1 cellular context compared by ENCODE assay signal in the genomic region with DNA sequence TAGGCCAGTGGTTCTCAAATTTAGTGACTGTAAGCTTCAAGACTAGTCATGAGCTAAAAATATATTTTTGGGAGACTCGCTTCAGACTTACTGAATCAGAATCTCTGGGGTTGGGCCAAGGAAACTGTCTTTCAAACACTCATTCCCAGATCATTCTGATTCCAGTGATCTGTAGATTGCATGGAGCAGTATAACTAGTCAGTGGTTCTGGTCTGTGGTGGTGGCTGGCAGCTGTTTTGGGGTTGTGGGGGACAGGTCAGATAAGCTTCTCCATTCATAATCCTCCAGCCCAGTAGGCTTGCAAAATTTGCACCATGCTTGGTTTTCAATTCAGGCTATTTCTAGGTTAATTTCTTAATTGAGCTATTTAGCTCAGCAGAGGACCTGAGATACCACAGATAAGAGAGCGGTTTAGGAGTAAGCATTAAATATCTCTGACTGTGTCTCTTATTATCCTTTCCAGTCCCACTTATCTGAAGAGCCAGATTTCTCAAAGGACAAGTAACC.
TF ChIP-seq lines count a peak whose summit lies in the region.

No MANE protein-coding gene starts in this region.

TF ChIP-seq in HepG2, 621 proteins besides CTCF, POLR2A, EP300 and RAD21 (continued from another document):
- TF ChIP-seq ZXDC (CRISPR knock-in tag; IDR thresholded peaks at IDR 0.05), result peak; percentile 6; the same call in 1 of the 2 replicates
- TF ChIP-seq MLLT10 (CRISPR knock-in tag; IDR thresholded peaks at IDR 0.05), result no peak
- TF ChIP-seq, protein P1, sequence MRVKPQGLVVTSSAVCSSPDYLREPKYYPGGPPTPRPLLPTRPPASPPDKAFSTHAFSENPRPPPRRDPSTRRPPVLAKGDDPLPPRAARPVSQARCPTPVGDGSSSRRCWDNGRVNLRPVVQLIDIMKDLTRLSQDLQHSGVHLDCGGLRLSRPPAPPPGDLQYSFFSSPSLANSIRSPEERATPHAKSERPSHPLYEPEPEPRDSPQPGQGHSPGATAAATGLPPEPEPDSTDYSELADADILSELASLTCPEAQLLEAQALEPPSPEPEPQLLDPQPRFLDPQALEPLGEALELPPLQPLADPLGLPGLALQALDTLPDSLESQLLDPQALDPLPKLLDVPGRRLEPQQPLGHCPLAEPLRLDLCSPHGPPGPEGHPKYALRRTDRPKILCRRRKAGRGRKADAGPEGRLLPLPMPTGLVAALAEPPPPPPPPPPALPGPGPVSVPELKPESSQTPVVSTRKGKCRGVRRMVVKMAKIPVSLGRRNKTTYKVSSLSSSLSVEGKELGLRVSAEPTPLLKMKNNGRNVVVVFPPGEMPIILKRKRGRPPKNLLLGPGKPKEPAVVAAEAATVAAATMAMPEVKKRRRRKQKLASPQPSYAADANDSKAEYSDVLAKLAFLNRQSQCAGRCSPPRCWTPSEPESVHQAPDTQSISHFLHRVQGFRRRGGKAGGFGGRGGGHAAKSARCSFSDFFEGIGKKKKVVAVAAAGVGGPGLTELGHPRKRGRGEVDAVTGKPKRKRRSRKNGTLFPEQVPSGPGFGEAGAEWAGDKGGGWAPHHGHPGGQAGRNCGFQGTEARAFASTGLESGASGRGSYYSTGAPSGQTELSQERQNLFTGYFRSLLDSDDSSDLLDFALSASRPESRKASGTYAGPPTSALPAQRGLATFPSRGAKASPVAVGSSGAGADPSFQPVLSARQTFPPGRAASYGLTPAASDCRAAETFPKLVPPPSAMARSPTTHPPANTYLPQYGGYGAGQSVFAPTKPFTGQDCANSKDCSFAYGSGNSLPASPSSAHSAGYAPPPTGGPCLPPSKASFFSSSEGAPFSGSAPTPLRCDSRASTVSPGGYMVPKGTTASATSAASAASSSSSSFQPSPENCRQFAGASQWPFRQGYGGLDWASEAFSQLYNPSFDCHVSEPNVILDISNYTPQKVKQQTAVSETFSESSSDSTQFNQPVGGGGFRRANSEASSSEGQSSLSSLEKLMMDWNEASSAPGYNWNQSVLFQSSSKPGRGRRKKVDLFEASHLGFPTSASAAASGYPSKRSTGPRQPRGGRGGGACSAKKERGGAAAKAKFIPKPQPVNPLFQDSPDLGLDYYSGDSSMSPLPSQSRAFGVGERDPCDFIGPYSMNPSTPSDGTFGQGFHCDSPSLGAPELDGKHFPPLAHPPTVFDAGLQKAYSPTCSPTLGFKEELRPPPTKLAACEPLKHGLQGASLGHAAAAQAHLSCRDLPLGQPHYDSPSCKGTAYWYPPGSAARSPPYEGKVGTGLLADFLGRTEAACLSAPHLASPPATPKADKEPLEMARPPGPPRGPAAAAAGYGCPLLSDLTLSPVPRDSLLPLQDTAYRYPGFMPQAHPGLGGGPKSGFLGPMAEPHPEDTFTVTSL (CRISPR knock-in tag; IDR thresholded peaks at IDR 0.05; ENCODE audit: borderline replicate concordance), result peak; percentile 29; the same call in 1 of the 2 replicates
- TF ChIP-seq FLYWCH1 (CRISPR knock-in tag; IDR thresholded peaks at IDR 0.05), result no peak
- TF ChIP-seq HDAC6 (IDR thresholded peaks at IDR 0.05; ENCODE audit: low read depth, low read length), result no peak
- TF ChIP-seq MYPOP (CRISPR knock-in tag; IDR thresholded peaks at IDR 0.05), result 0 out of 2 replicates have a peak, but pooled peaks have one; percentile 35
- TF ChIP-seq SMYD3 (CRISPR knock-in tag; IDR thresholded peaks at IDR 0.05), result no peak
- TF ChIP-seq ZNF205 (CRISPR knock-in tag; IDR thresholded peaks at IDR 0.05), result no peak
- no peak for TF ChIP-seq SRSF1 (optimal IDR thresholded peaks at IDR 0.05; ENCODE audit: low read depth, low read length)
- TF ChIP-seq DMAP1 (CRISPR knock-in tag; IDR thresholded peaks at IDR 0.05), result no peak
- 0 out of 2 replicates have a peak, but pooled peaks have one; percentile 30 for TF ChIP-seq ZBTB3 (CRISPR knock-in tag; IDR thresholded peaks at IDR 0.05; ENCODE audit: borderline replicate concordance, low read depth)
- TF ChIP-seq ZNF180 (CRISPR knock-in tag; IDR thresholded peaks at IDR 0.05; ENCODE audit: borderline replicate concordance, low read depth), result no peak
- TF ChIP-seq FOXO1 (CRISPR knock-in tag; IDR thresholded peaks at IDR 0.05), result no peak
- TF ChIP-seq RFXANK (CRISPR knock-in tag; IDR thresholded peaks at IDR 0.05), result no peak
- TF ChIP-seq, protein P2, sequence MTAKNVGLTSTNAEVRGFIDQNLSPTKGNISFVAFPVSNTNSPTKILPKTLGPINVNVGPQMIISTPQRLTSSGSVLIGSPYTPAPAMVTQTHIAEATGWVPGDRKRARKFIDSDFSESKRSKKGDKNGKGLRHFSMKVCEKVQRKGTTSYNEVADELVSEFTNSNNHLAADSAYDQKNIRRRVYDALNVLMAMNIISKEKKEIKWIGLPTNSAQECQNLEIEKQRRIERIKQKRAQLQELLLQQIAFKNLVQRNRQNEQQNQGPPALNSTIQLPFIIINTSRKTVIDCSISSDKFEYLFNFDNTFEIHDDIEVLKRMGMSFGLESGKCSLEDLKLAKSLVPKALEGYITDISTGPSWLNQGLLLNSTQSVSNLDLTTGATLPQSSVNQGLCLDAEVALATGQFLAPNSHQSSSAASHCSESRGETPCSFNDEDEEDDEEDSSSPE (CRISPR knock-in tag; IDR thresholded peaks at IDR 0.05), result no peak
- no peak for TF ChIP-seq ZNF350 (CRISPR knock-in tag; IDR thresholded peaks at IDR 0.05; ENCODE audit: borderline replicate concordance, low read depth)
- no peak for TF ChIP-seq ZNF10 (CRISPR knock-in tag; IDR thresholded peaks at IDR 0.05; ENCODE audit: borderline replicate concordance, low read depth)
- TF ChIP-seq CC2D1A (CRISPR knock-in tag; IDR thresholded peaks at IDR 0.05), result no peak
- no peak for TF ChIP-seq NCOA5 (CRISPR knock-in tag; IDR thresholded peaks at IDR 0.05)
- no peak for TF ChIP-seq SNAPC2 (CRISPR knock-in tag; IDR thresholded peaks at IDR 0.05)
- no peak for TF ChIP-seq GPBP1L1 (CRISPR knock-in tag; IDR thresholded peaks at IDR 0.05)
- no peak for TF ChIP-seq RARG (CRISPR knock-in tag; IDR thresholded peaks at IDR 0.05; ENCODE audit: low read depth)
TF ChIP-seq in HepG2: peak in this region for 5.
